8 cellular contexts compared by ENCODE assay signal in the genomic region with DNA sequence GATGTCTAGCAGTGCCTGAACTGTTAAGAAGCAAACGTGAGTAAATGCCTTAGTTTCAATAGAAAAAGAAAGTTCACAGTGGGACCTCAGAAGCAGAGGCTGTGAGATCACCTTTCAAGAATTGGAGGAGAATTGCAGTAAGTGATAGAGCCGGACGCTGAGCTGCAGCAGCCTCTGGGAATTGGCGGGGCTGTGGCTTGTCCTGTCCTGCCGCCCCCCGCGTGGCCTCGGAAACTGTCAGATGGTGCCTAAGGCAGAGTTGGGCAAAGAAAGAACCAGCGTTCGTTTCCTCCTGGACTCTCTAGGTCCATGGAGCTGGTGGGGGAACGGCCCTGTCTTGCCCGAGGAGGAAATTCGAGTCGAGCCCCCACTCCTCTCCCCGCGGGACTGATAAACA. TPM values are rescaled to one million over a fixed set of nuclear protein-coding genes. Genes with fewer than 3 reads are reported as not detected.
DNase-seq lines count a peak whose midpoint lies in the region; ATAC-seq and TF ChIP-seq lines count a peak whose summit lies in the region.

No MANE protein-coding gene starts in this region.

- H3K4me3 Mint-ChIP-seq in activated T-cell treated with anti-CD3 and anti-CD28 coated beads, Interleukin-2, amount 50 U/mL, for 24 hours, result peak overlapping the region; percentile 79
- peak overlapping the region; percentile 71 for H3K4me3 Mint-ChIP-seq in activated CD8-positive, alpha-beta T cell treated with anti-CD3 and anti-CD28 coated beads for 36 hours

- peaks cover 36% of the 10 kb centered on the region for H3K4me1 Mint-ChIP-seq in activated T-cell treated with anti-CD3 and anti-CD28 coated beads, Interleukin-2, amount 50 U/mL, for 24 hours (ENCODE audit: low read depth)
- H3K4me1 Mint-ChIP-seq in activated CD8-positive, alpha-beta T cell treated with anti-CD3 and anti-CD28 coated beads for 36 hours (ENCODE audit: low read depth), result peaks cover 27% of the 10 kb centered on the region

- POLR2A ChIA-PET in activated CD8-positive, alpha-beta T cell treated with anti-CD3 and anti-CD28 coated beads for 36 hours (lab: Charles Lee), result interaction anchor here (1.0 kb wide), 1 partner anchor 40 kb away, joined by 3 read pairs; no protein-coding TSS in a partner anchor

- H3K9me3 Mint-ChIP-seq in activated T-cell treated with anti-CD3 and anti-CD28 coated beads, Interleukin-2, amount 50 U/mL, for 24 hours, result no peaks in the 10 kb centered on the region
- no peaks in the 10 kb centered on the region for H3K9me3 Mint-ChIP-seq in activated CD8-positive, alpha-beta T cell treated with anti-CD3 and anti-CD28 coated beads for 36 hours

- peak; percentile 17 for ATAC-seq in activated CD8-positive, alpha-beta T cell treated with anti-CD3 and anti-CD28 coated beads for 36 hours
- ATAC-seq in left ventricle myocardium superior (peak; percentile 11), HG02885 (IDR thresholded peaks at IDR 0.05; ENCODE audit: poor library complexity, unreplicated experiment) (no peak), HG03520 (IDR thresholded peaks at IDR 0.05; ENCODE audit: unreplicated experiment) (no peak), GM18870 (IDR thresholded peaks at IDR 0.05; ENCODE audit: unreplicated experiment) (no peak)

- peak overlapping the region; percentile 9 for H3K27ac Mint-ChIP-seq in activated T-cell treated with anti-CD3 and anti-CD28 coated beads, Interleukin-2, amount 50 U/mL, for 24 hours
- no peak overlapping the region for H3K27ac Mint-ChIP-seq in activated CD8-positive, alpha-beta T cell treated with anti-CD3 and anti-CD28 coated beads for 36 hours

- intact Hi-C loops in activated CD8-positive, alpha-beta T cell treated with anti-CD3 and anti-CD28 coated beads for 36 hours (cut with micrococcal nuclease), result loop anchor here (5.0 kb wide), 1 partner anchor 46 kb away; no protein-coding TSS in a partner anchor
- intact Hi-C loops in left ventricle myocardium superior (cut with micrococcal nuclease), result no loop called here

- TF ChIP-seq CTCF in activated CD8-positive, alpha-beta T cell treated with anti-CD3 and anti-CD28 coated beads for 36 hours (IDR thresholded peaks at IDR 0.05), result no peak

- CTCF ChIA-PET in activated CD8-positive, alpha-beta T cell treated with anti-CD3 and anti-CD28 coated beads for 36 hours (lab: Charles Lee), result no interaction called here

- peak; percentile 58 for DNase-seq in activated T-cell treated with anti-CD3 and anti-CD28 coated beads, Interleukin-2, amount 50 U/mL, for 24 hours
- no peak for DNase-seq in activated T-cell treated with anti-CD3 and anti-CD28 coated beads, Interleukin-2, amount 50 U/mL, for 1 hour
- DNase-seq in activated CD8-positive, alpha-beta T cell treated with anti-CD3 and anti-CD28 coated beads for 36 hours, result peak; percentile 42
- DNase-seq in left ventricle myocardium superior, result peak; percentile 48
- no peak for DNase-seq in skeletal muscle cell (ENCODE audit: low read depth)

- H3K36me3 Mint-ChIP-seq in activated T-cell treated with anti-CD3 and anti-CD28 coated beads, Interleukin-2, amount 50 U/mL, for 24 hours (ENCODE audit: low read depth), result no peaks in the 10 kb centered on the region
- no peaks in the 10 kb centered on the region for H3K36me3 Mint-ChIP-seq in activated CD8-positive, alpha-beta T cell treated with anti-CD3 and anti-CD28 coated beads for 36 hours (ENCODE audit: low read depth)

- peaks cover 57% of the 10 kb centered on the region for H3K27me3 Mint-ChIP-seq in activated T-cell treated with anti-CD3 and anti-CD28 coated beads, Interleukin-2, amount 50 U/mL, for 24 hours
- peaks cover 39% of the 10 kb centered on the region for H3K27me3 Mint-ChIP-seq in activated CD8-positive, alpha-beta T cell treated with anti-CD3 and anti-CD28 coated beads for 36 hours

- H3K4me3 ChIP-seq in skeletal muscle cell (ENCODE audit: low read depth, low read length), result peak overlapping the region; percentile 62

RNA-seq across cellular contexts. Expression of gene EMILIN2, which starts 0.6 kb away (rescaled TPM):
- total RNA-seq in activated CD8-positive, alpha-beta T cell treated with anti-CD3 and anti-CD28 coated beads for 36 hours, result 10 to 100 TPM; 17.3 to 19.4 TPM
- total RNA-seq in left ventricle myocardium superior, result 23.4 TPM

Comparison
In these comparisons a context has a peak if more than half of its experiments do, and no peak if none do; other contexts are left out.
1. DNase-seq: peak in activated T-cell treated with anti-CD3 and anti-CD28 coated beads, Interleukin-2, amount 50 U/mL, for 24 hours (single experiment), activated CD8-positive, alpha-beta T cell treated with anti-CD3 and anti-CD28 coated beads for 36 hours (single experiment) and left ventricle myocardium superior (single experiment); none in activated T-cell treated with anti-CD3 and anti-CD28 coated beads, Interleukin-2, amount 50 U/mL, for 1 hour (single experiment) and skeletal muscle cell (single experiment).
2. ATAC-seq: peak in activated CD8-positive, alpha-beta T cell treated with anti-CD3 and anti-CD28 coated beads for 36 hours (single experiment) and left ventricle myocardium superior (single experiment); none in HG02885 (single experiment), HG03520 (single experiment) and GM18870 (single experiment).